ENCODE assay signal across 12 cellular contexts in the genomic region with DNA sequence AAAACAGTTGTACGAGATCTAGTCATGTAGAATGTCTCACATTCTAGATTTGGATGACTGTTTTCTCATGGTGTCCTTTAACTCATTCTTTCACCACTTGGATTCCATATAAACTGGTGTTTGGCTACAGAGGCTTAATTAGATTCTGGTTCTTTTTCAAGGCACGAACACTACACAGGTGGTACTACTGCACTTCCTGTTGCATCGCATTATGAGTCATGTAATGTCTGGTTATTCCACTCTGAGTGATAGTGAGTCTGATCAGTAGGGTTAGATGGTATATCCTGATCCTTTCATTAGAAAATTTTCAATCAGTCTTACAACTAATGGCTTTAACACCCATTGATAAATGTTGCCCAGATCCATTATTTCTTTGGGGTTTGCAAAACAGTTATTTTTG. TPM values are rescaled to one million over a fixed set of nuclear protein-coding genes. Genes with fewer than 3 reads are reported as not detected.
DNase-seq lines count a peak whose midpoint lies in the region; ATAC-seq and TF ChIP-seq lines count a peak whose summit lies in the region.
"Had no signal": no experiment of that assay in that cellular context is flagged by ENCODE, and none has a peak within 500 bp of the region (broad histone marks: within the 10 kb centered on the region; RNA-seq: fewer than 3 reads in every experiment).

No MANE protein-coding gene starts in this region.

- H3K36me3 ChIP-seq in colonic mucosa, result no peaks in the 10 kb centered on the region
- H3K36me3 ChIP-seq: ascending aorta, SJCRH30 had no signal

- H3K27me3 ChIP-seq in colonic mucosa, result no peaks in the 10 kb centered on the region
- H3K27me3 ChIP-seq: ascending aorta, SJCRH30 had no signal

- no peak for TF ChIP-seq CTCF in colonic mucosa (IDR thresholded peaks at IDR 0.05)

- H3K9me3 ChIP-seq in colonic mucosa, result no peaks in the 10 kb centered on the region
- H3K9me3 ChIP-seq: ascending aorta, SJCRH30 had no signal

- ATAC-seq in GM18519 (IDR thresholded peaks at IDR 0.05; ENCODE audit: low FRiP score, unreplicated experiment), result peak; percentile 93
- peak; percentile 89 for ATAC-seq in GM21526 (IDR thresholded peaks at IDR 0.05; ENCODE audit: low FRiP score, unreplicated experiment)
- peak; percentile 69 for ATAC-seq in HG03457 (IDR thresholded peaks at IDR 0.05; ENCODE audit: unreplicated experiment)
- peak; percentile 72 for ATAC-seq in effector memory CD8-positive, alpha-beta T cell (replicated peaks)
- ATAC-seq in GM21528 (IDR thresholded peaks at IDR 0.05; ENCODE audit: low FRiP score, unreplicated experiment), result no peak

- intact Hi-C loops in colonic mucosa (cut with DNase I), result no loop called here

- H3K4me3 Mint-ChIP-seq in effector memory CD8-positive, alpha-beta T cell, result no peak overlapping the region

- no peak overlapping the region for H3K9ac ChIP-seq in colonic mucosa (ENCODE audit: low read depth in 2 of 2, low read length in 2 of 2)

- H3K27ac Mint-ChIP-seq in effector memory CD8-positive, alpha-beta T cell, result no peak overlapping the region

- no peak overlapping the region for H3K4me3 ChIP-seq in colonic mucosa
- H3K4me3 ChIP-seq: ascending aorta, SJCRH30 had no signal

- no peak overlapping the region for H3K27ac ChIP-seq in colonic mucosa
- H3K27ac ChIP-seq: ascending aorta, SJCRH30 had no signal

- DNase-seq in effector memory CD8-positive, alpha-beta T cell, result no peak
- no peak for DNase-seq in G401 (ENCODE audit: low spot score)
- no peak for DNase-seq in colonic mucosa
- no peak for DNase-seq in EL
- DNase-seq: activated CD4-positive, alpha-beta T cell treated with anti-CD3 and anti-CD28 coated beads, Interleukin-2, amount 50 U/mL, for 4 hours; NCI-H2171 treated with DMSO at 0.1 percent for 48 hours; SJCRH30 had no signal

- in situ Hi-C loops in G401 (cut with HindIII; ENCODE audit: low sequenced_read_pairs), result no loop called here

- peaks cover 40 to 54% of the 10 kb centered on the region in 2 donors for H3K27me3 Mint-ChIP-seq in effector memory CD8-positive, alpha-beta T cell

- no peaks in the 10 kb centered on the region for H3K9me3 Mint-ChIP-seq in effector memory CD8-positive, alpha-beta T cell

- no peaks in the 10 kb centered on the region for H3K4me1 ChIP-seq in colonic mucosa
- H3K4me1 ChIP-seq: ascending aorta, SJCRH30 had no signal

- H3K36me3 Mint-ChIP-seq in effector memory CD8-positive, alpha-beta T cell (ENCODE audit: insufficient read depth), result no peaks in the 10 kb centered on the region

- peaks cover 3 to 5% of the 10 kb centered on the region in 2 donors for H3K4me1 Mint-ChIP-seq in effector memory CD8-positive, alpha-beta T cell (ENCODE audit: low read depth in 2 of 2)

RNA-seq across cellular contexts. Expression of gene AKAP9, which starts 11.2 kb away (rescaled TPM):
- total RNA-seq in G401 (2014; rRNA removed; shearing (Covaris generic)), result 15.4 and 20.4 TPM in 2 replicates
- total RNA-seq in colonic mucosa, result 100 to 1,000 TPM in 1 of 2 donors, 10 to 100 TPM in 1; 97.7 to 140 TPM

RNA-seq across cellular contexts. Expression of gene MTERF1, which starts 49.0 kb away (rescaled TPM):
- total RNA-seq in G401 (2014; rRNA removed; shearing (Covaris generic)), result 19.1 and 21.1 TPM in 2 replicates
- 10 to 100 TPM; 14.8 to 16.8 TPM for total RNA-seq in colonic mucosa
